ENCODE assay signal across 22 cellular contexts in the genomic region with DNA sequence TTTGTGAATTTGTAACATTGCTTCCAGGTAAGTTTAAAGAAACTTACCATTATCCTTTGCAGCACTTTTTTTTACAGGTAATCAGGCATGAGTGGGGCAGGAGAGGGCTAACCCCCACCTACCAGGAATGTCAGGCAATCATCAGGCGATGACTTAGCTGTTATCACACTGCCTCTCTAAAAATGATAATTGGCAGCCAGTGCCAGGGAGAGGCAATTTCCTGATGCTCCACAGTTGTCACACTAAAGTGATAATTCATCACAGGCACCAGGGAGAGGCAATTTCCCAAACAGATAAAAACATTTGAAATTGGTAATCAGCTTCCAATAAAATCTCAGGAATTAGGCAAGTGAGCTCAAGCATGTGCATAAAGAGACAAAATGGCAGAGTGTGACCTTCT.
"Had no signal": no experiment of that assay in that cellular context is flagged by ENCODE, and none has a peak within 500 bp of the region (broad histone marks: within the 10 kb centered on the region; RNA-seq: fewer than 3 reads in every experiment).

No MANE protein-coding gene starts in this region.

- H3K9me3 ChIP-seq: SJSA1 had no signal

- H3K4me3 ChIP-seq: K562, PC-9, SJSA1, SK-N-MC had no signal

- H3K27me3 ChIP-seq: SJSA1 had no signal

- H3K27ac ChIP-seq: HL-60, KMS-11, PC-9, SJSA1, SK-N-MC had no signal

- ATAC-seq: K562 had no signal

- DNase-seq: Kasumi-1; MM.1S; NCI-H1092 treated with DMSO at 0.1 percent for 48 hours; NCI-H1436; NCI-H1694 treated with DMSO at 0.1 percent for 48 hours; NCI-H1930; NCI-H2081; NCI-H2107; NCI-H2227 treated with DMSO at 0.1 percent for 48 hours; NCI-H524; NCI-H526 treated with DMSO at 0.1 percent for 48 hours; NCI-H748 treated with DMSO at 0.1 percent for 48 hours; NK-92 treated with Interleukin-12 subunit alpha and Interleukin-12 subunit beta, amount 100 ng/mL, for 24 hours; Right ventricle myocardium superior; RPMI8226; SIG-M5 had no signal

- H3K4me1 ChIP-seq: SJSA1 had no signal
